ENCODE assay signal across 1 cellular context in genomic region chr5:78984611-78985406, GRCh38.
TF ChIP-seq lines count a peak whose summit lies in the region.

Gene ARSB, minus strand, starts transcription at chr5:78985310. Its CDS starts 62 bp downstream, at chr5:78985248.

TF ChIP-seq in GM12878, 131 proteins besides CTCF, POLR2A, EP300 and RAD21 (continued from another document and continues in another):
- TF ChIP-seq E4F1 (IDR thresholded peaks at IDR 0.05; ENCODE audit: borderline replicate concordance, partially characterized antibody) (no peak), JUNB (IDR thresholded peaks at IDR 0.05) (no peak), CHD4 (IDR thresholded peaks at IDR 0.05) (no peak), STAT3 (IDR thresholded peaks at IDR 0.05; ENCODE audit: low read depth, low read length) (no peak), CBX3 (IDR thresholded peaks at IDR 0.05; ENCODE audit: borderline replicate concordance, low read depth) (no peak), CREB1 (IDR thresholded peaks at IDR 0.05; ENCODE audit: low read depth) (no peak), ZBTB11 (CRISPR knock-in tag; IDR thresholded peaks at IDR 0.05) (no peak), WRNIP1 (IDR thresholded peaks at IDR 0.05; ENCODE audit: borderline replicate concordance, low read depth, low read length) (no peak), MYC (IDR thresholded peaks at IDR 0.05; ENCODE audit: insufficient read depth, insufficient read length, insufficient replicate concordance, low read length, severe bottlenecking) (peak; percentile 15), RELB (IDR thresholded peaks at IDR 0.05; ENCODE audit: low read depth) (no peak), RUNX3 (IDR thresholded peaks at IDR 0.05; ENCODE audit: low read length) (no peak), HDAC6 (IDR thresholded peaks at IDR 0.05; ENCODE audit: unreplicated experiment) (no peak), GATAD2B (conservative IDR thresholded peaks at IDR 0.05; ENCODE audit: low read depth) (peak; percentile 91), BRCA1 (IDR thresholded peaks at IDR 0.05; ENCODE audit: low read depth, low read length) (no peak), BACH1 (IDR thresholded peaks at IDR 0.05; ENCODE audit: borderline replicate concordance) (peak; percentile 64), HSF1 (IDR thresholded peaks at IDR 0.05; ENCODE audit: low read depth, low read length) (no peak), HDAC2 (IDR thresholded peaks at IDR 0.05) (no peak), MTA2 (IDR thresholded peaks at IDR 0.05; ENCODE audit: low read depth) (no peak), PAX5 (IDR thresholded peaks at IDR 0.05; ENCODE audit: borderline replicate concordance, low read depth, low read length) (no peak), IKZF2 (IDR thresholded peaks at IDR 0.05) (no peak), TBL1XR1 (IDR thresholded peaks at IDR 0.05; ENCODE audit: low read depth, low read length) (no peak), ZNF687 (IDR thresholded peaks at IDR 0.05) (0 out of 2 replicates have a peak, but pooled peaks have one; percentile 42), EED (IDR thresholded peaks at IDR 0.05; ENCODE audit: low read depth) (0 out of 2 replicates have a peak, but pooled peaks have one; percentile 41), MXI1 (IDR thresholded peaks at IDR 0.05; ENCODE audit: low read depth, low read length) (peak; percentile 66; the same call in 1 of the 2 replicates), TCF7 (IDR thresholded peaks at IDR 0.05; ENCODE audit: borderline replicate concordance) (no peak), IRF4 (IDR thresholded peaks at IDR 0.05; ENCODE audit: low read depth, low read length) (no peak), RB1 (IDR thresholded peaks at IDR 0.05; ENCODE audit: borderline replicate concordance) (no peak), SP1 (IDR thresholded peaks at IDR 0.05; ENCODE audit: low read depth, low read length) (no peak), DPF2 (IDR thresholded peaks at IDR 0.05) (peak; percentile 85), RCOR1 (conservative IDR thresholded peaks at IDR 0.05; ENCODE audit: low read depth, low read length) (no peak), CBX5 (IDR thresholded peaks at IDR 0.05; ENCODE audit: low read depth) (0 out of 2 replicates have a peak, but pooled peaks have one; percentile 5), ZNF274 (IDR thresholded peaks at IDR 0.05; ENCODE audit: insufficient read depth, insufficient read length) (no peak), PAX8 (IDR thresholded peaks at IDR 0.05) (no peak), E2F4 (IDR thresholded peaks at IDR 0.05; ENCODE audit: low read depth, low read length) (no peak), BCLAF1 (IDR thresholded peaks at IDR 0.05) (0 out of 2 replicates have a peak, but pooled peaks have one; percentile 12), BMI1 (IDR thresholded peaks at IDR 0.05; ENCODE audit: borderline replicate concordance) (no peak), ATF3 (IDR thresholded peaks at IDR 0.05; ENCODE audit: borderline replicate concordance, extremely low read depth, low read depth, low read length) (no peak), RELA (IDR thresholded peaks at IDR 0.05; ENCODE audit: borderline replicate concordance, partially characterized antibody) (no peak), ZNF384 (IDR thresholded peaks at IDR 0.05; ENCODE audit: borderline replicate concordance, low read depth, low read length) (no peak), NFYA (IDR thresholded peaks at IDR 0.05; ENCODE audit: borderline replicate concordance, low read depth, low read length) (no peak), ASH2L (IDR thresholded peaks at IDR 0.05; ENCODE audit: borderline replicate concordance, low read depth) (0 out of 2 replicates have a peak, but pooled peaks have one; percentile 2), NBN (IDR thresholded peaks at IDR 0.05) (no peak), EGR1 (IDR thresholded peaks at IDR 0.05; ENCODE audit: borderline replicate concordance in 1 of 2, low read depth in 2 of 2, low read length in 2 of 2) (peak in 1 of 2 experiments; percentile 94; a peak in 2 of 3 replicates), POLR2AphosphoS2 (IDR thresholded peaks at IDR 0.05; ENCODE audit: low read depth, low read length) (no peak), NKRF (conservative IDR thresholded peaks at IDR 0.05) (peak; percentile 61)
